Comparison of ENCODE assay signal across 19 cellular contexts in genomic region chr18:76816127-76816526, GRCh38. TPM values are rescaled to one million over a fixed set of nuclear protein-coding genes. Genes with fewer than 3 reads are reported as not detected.
DNase-seq lines count a peak whose midpoint lies in the region; ATAC-seq and TF ChIP-seq lines count a peak whose summit lies in the region.
"Had no signal": no experiment of that assay in that cellular context is flagged by ENCODE, and none has a peak within 500 bp of the region (broad histone marks: within the 10 kb centered on the region; RNA-seq: fewer than 3 reads in every experiment).

No MANE protein-coding gene starts in this region.

- intact Hi-C loops in CD8-positive, alpha-beta T cell (cut with DNase I, micrococcal nuclease), result no loop called here
- intact Hi-C loops in activated B cell treated with CpG ODN at 0.5 μM for 24 hours (cut with micrococcal nuclease), result no loop called here

- H3K27ac Mint-ChIP-seq in CD4-positive, CD25-positive, alpha-beta regulatory T cell, result peak overlapping the region; percentile 60 to 89 (median 79)
- peak overlapping the region; percentile 32 for H3K27ac Mint-ChIP-seq in CD8-positive, alpha-beta T cell
- H3K27ac Mint-ChIP-seq in activated B cell treated with CpG ODN at 0.5 μM for 24 hours (peak overlapping the region; percentile 51), nephron progenitor cell (peak overlapping the region; percentile 6)

- H3K27me3 ChIP-seq in CD4-positive, CD25-positive, alpha-beta regulatory T cell (ENCODE audit: control insufficient read depth, insufficient read depth, low read length), result no peaks in the 10 kb centered on the region
- no peaks in the 10 kb centered on the region for H3K27me3 ChIP-seq in CD8-positive, alpha-beta T cell (ENCODE audit: insufficient read depth, low read length)
- H3K27me3 ChIP-seq: BLaER1, SJSA1 had no signal

- H3K4me1 ChIP-seq in CD4-positive, CD25-positive, alpha-beta regulatory T cell (ENCODE audit: control insufficient read depth, insufficient read depth, low read length, poor library complexity, severe bottlenecking), result peaks cover 21% of the 10 kb centered on the region
- H3K4me1 ChIP-seq in CD8-positive, alpha-beta T cell (ENCODE audit: insufficient read depth, low read length), result peaks cover 11% of the 10 kb centered on the region
- H3K4me1 ChIP-seq: SJSA1 had no signal

- peaks cover under 1% of the 10 kb centered on the region for H3K27me3 Mint-ChIP-seq in CD4-positive, CD25-positive, alpha-beta regulatory T cell
- no peaks in the 10 kb centered on the region for H3K27me3 Mint-ChIP-seq in CD8-positive, alpha-beta T cell (ENCODE audit: low read depth)
- H3K27me3 Mint-ChIP-seq in activated B cell treated with CpG ODN at 0.5 μM for 24 hours (no peaks in the 10 kb centered on the region), nephron progenitor cell (ENCODE audit: low read depth, poor library complexity) (no peaks in the 10 kb centered on the region)
- H3K27me3 Mint-ChIP-seq: CD8-positive, alpha-beta memory T cell had no signal

- TF ChIP-seq CTCF in CD8-positive, alpha-beta T cell (IDR thresholded peaks at IDR 0.05), result no peak
- TF ChIP-seq CTCF in activated B cell treated with CpG ODN at 0.5 μM for 24 hours (IDR thresholded peaks at IDR 0.05), result no peak
- TF ChIP-seq CTCF in nephron progenitor cell (IDR thresholded peaks at IDR 0.05), result no peak
- TF ChIP-seq CTCF in GM13976 (IDR thresholded peaks at IDR 0.05; ENCODE audit: borderline replicate concordance, control extremely low read depth, extremely low read depth, insufficient read depth, missing control alignments), result no peak

- peaks cover 19 to 41% (median 30%) of the 10 kb centered on the region in 4 donors for H3K4me1 Mint-ChIP-seq in CD4-positive, CD25-positive, alpha-beta regulatory T cell
- H3K4me1 Mint-ChIP-seq in CD8-positive, alpha-beta T cell (ENCODE audit: low read depth), result peaks cover 33% of the 10 kb centered on the region
- H3K4me1 Mint-ChIP-seq in activated B cell treated with CpG ODN at 0.5 μM for 24 hours (peaks cover 34% of the 10 kb centered on the region), nephron progenitor cell (peaks cover 21% of the 10 kb centered on the region)

- in situ Hi-C loops in GM13976 (cut with MboI; ENCODE audit: low sequenced_read_pairs, unreplicated experiment), result no loop called here

- POLR2A ChIA-PET in CD8-positive, alpha-beta T cell (lab: Charles Lee), result no interaction called here
- POLR2A ChIA-PET in activated B cell treated with CpG ODN at 0.5 μM for 24 hours (lab: Charles Lee), result interaction anchor here (0.5 kb wide), 1 partner anchor 37 kb away, joined by 3 read pairs; no protein-coding TSS in a partner anchor

- peak overlapping the region in 1 of 4 donors; percentile 72 for H3K4me3 Mint-ChIP-seq in CD4-positive, CD25-positive, alpha-beta regulatory T cell
- no peak overlapping the region for H3K4me3 Mint-ChIP-seq in CD8-positive, alpha-beta T cell
- no peak overlapping the region for H3K4me3 Mint-ChIP-seq in activated B cell treated with CpG ODN at 0.5 μM for 24 hours
- no peak overlapping the region for H3K4me3 Mint-ChIP-seq in nephron progenitor cell

- peaks cover 11% of the 10 kb centered on the region for H3K36me3 ChIP-seq in CD4-positive, CD25-positive, alpha-beta regulatory T cell (ENCODE audit: control insufficient read depth, insufficient read depth, low read length)
- H3K36me3 ChIP-seq in CD8-positive, alpha-beta T cell (ENCODE audit: insufficient read depth, low read length), result no peaks in the 10 kb centered on the region

- CTCF ChIA-PET in CD8-positive, alpha-beta T cell (lab: Charles Lee), result interaction anchor here (2.5 kb wide), 1 partner anchor 12 kb away, joined by 15 read pairs; no protein-coding TSS in a partner anchor
- CTCF ChIA-PET in activated B cell treated with CpG ODN at 0.5 μM for 24 hours (lab: Charles Lee), result no interaction called here

- no peaks in the 10 kb centered on the region for H3K9me3 ChIP-seq in CD4-positive, CD25-positive, alpha-beta regulatory T cell (ENCODE audit: control insufficient read depth in 2 of 2, low read length in 2 of 2)
- no peaks in the 10 kb centered on the region for H3K9me3 ChIP-seq in CD8-positive, alpha-beta T cell (ENCODE audit: low read length)
- H3K9me3 ChIP-seq: BLaER1, SJSA1 had no signal

- H3K4me3 ChIP-seq in CD4-positive, CD25-positive, alpha-beta regulatory T cell (ENCODE audit: low read depth, low read length), result no peak overlapping the region
- no peak overlapping the region for H3K4me3 ChIP-seq in CD8-positive, alpha-beta T cell (ENCODE audit: low read depth, low read length)
- H3K4me3 ChIP-seq: BLaER1, SJSA1 had no signal

- no peaks in the 10 kb centered on the region for H3K9me3 Mint-ChIP-seq in CD4-positive, CD25-positive, alpha-beta regulatory T cell
- H3K9me3 Mint-ChIP-seq in CD8-positive, alpha-beta T cell, result no peaks in the 10 kb centered on the region
- H3K9me3 Mint-ChIP-seq in activated B cell treated with CpG ODN at 0.5 μM for 24 hours (no peaks in the 10 kb centered on the region), nephron progenitor cell (peaks cover 10% of the 10 kb centered on the region)
- H3K9me3 Mint-ChIP-seq: CD8-positive, alpha-beta memory T cell had no signal

- ATAC-seq in CD4-positive, CD25-positive, alpha-beta regulatory T cell (ENCODE audit: low read depth in 2 of 2), result no peak
- ATAC-seq in CD8-positive, alpha-beta T cell, result no peak
- no peak for ATAC-seq in activated B cell treated with CpG ODN at 0.5 μM for 24 hours (ENCODE audit: low read depth)

- no peak overlapping the region for H3K27ac ChIP-seq in CD4-positive, CD25-positive, alpha-beta regulatory T cell (ENCODE audit: insufficient read depth, low read length, poor library complexity, severe bottlenecking)
- H3K27ac ChIP-seq in CD8-positive, alpha-beta T cell (ENCODE audit: low read depth, low read length), result no peak overlapping the region
- H3K27ac ChIP-seq: BLaER1, SJSA1 had no signal

- peaks cover 8% of the 10 kb centered on the region for H3K36me3 Mint-ChIP-seq in CD4-positive, CD25-positive, alpha-beta regulatory T cell
- peaks cover 35% of the 10 kb centered on the region for H3K36me3 Mint-ChIP-seq in CD8-positive, alpha-beta T cell
- H3K36me3 Mint-ChIP-seq in activated B cell treated with CpG ODN at 0.5 μM for 24 hours (ENCODE audit: low read depth), result peaks cover 35% of the 10 kb centered on the region
- H3K36me3 Mint-ChIP-seq in nephron progenitor cell (ENCODE audit: low read depth), result peaks cover 52% of the 10 kb centered on the region

- no peak for DNase-seq in CD4-positive, CD25-positive, alpha-beta regulatory T cell
- no peak for DNase-seq in CD8-positive, alpha-beta T cell
- DNase-seq in activated B cell treated with CpG ODN at 0.5 μM for 24 hours (no peak), nephron progenitor cell (no peak), NCI-H526 (lab: John Stamatoyannopoulos, UW) (no peak), GM13976 (ENCODE audit: low spot score) (no peak), cerebellum (ENCODE audit: low spot score) (no peak)
- DNase-seq: ACHN; CD8-positive, alpha-beta memory T cell; GDM1; Karpas-422; MV-4-11; NCI-H1105 treated with DMSO at 0.1 percent for 48 hours; NCI-H2029 treated with DMSO at 0.1 percent for 48 hours; NCI-H226; NCI-H510A treated with DMSO at 0.1 percent for 48 hours; NCI-H774 had no signal

RNA-seq across cellular contexts. Expression of gene ZNF236, which starts 6.2 kb away (rescaled TPM):
- 26.1 TPM for total RNA-seq in CD4-positive, CD25-positive, alpha-beta regulatory T cell
- 10 to 100 TPM in 1 of 4 donors, 1 to 10 TPM in 3; 5.5 to 10.2 (median 7.0) TPM for polyA plus RNA-seq in CD4-positive, CD25-positive, alpha-beta regulatory T cell
- total RNA-seq in CD8-positive, alpha-beta T cell, result 10 to 100 TPM; 24.9 to 25.4 TPM
- total RNA-seq in activated B cell treated with CpG ODN at 0.5 μM for 24 hours (27.4 and 28.2 TPM in 2 replicates), cerebellum (33.8 TPM)

Comparison
In these comparisons a context has a peak if more than half of its experiments do, and no peak if none do; other contexts are left out.
1. H3K27ac Mint-ChIP-seq: peak in every context shown above with its lines; median percentile 79 in CD4-positive, CD25-positive, alpha-beta regulatory T cell; 51 in activated B cell treated with CpG ODN at 0.5 μM for 24 hours; 32 in CD8-positive, alpha-beta T cell; 6 in nephron progenitor cell.